In the genomic region with DNA sequence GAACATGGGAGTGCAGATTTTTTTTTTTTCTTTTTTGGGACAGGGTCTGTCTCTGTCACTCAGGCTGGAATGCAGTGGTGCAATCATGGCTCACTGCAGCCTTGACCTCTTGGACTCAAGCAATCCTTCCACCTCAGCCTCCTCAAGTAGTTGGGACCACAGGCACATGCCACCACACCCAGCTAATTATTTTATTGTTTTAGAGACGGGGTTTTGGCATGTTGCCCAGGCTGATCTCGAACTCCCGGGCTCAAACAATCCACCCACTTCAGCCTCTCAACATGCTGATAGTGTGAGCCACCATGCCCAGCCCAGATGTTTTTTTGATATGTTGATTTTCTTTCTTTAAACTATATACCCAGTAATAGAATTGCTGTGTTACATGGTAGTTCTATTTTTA, we compare ENCODE assay signal across 1 cellular context.
TF ChIP-seq lines count a peak whose summit lies in the region.

No MANE protein-coding gene starts in this region.

TF ChIP-seq in K562, 482 proteins besides CTCF, POLR2A, EP300 and RAD21:
- TF ChIP-seq IFI16 (CRISPR knock-in tag; IDR thresholded peaks at IDR 0.05) (no peak), NFIC (IDR thresholded peaks at IDR 0.05) (peak; percentile 45)
